In genomic region chr6:39137235-39137634, GRCh38 we compare ENCODE assay signal across 8 cellular contexts. TPM values are rescaled to one million over a fixed set of nuclear protein-coding genes. Genes with fewer than 3 reads are reported as not detected.
DNase-seq lines count a peak whose midpoint lies in the region; ATAC-seq, FAIRE-seq and TF ChIP-seq lines count a peak whose summit lies in the region.

No MANE protein-coding gene starts in this region.

- FAIRE-seq in frontal cortex (lab: Jason Lieb, UNC) = no peak

- no peaks in the 10 kb centered on the region for H3K27me3 ChIP-seq in RWPE2 (ENCODE audit: insufficient read depth, poor library complexity, severe bottlenecking)

- intact Hi-C loops in head of caudate nucleus (cut with DNase I) = no loop called here

- H3K27ac ChIP-seq in RWPE2 (ENCODE audit: poor library complexity, severe bottlenecking) = no peak overlapping the region

- no peak for TF ChIP-seq CTCF in RWPE2 (IDR thresholded peaks at IDR 0.05; ENCODE audit: poor library complexity, severe bottlenecking)

- H3K4me3 ChIP-seq in RWPE2 (ENCODE audit: severe bottlenecking) = no peak overlapping the region

- peaks cover 3% of the 10 kb centered on the region for H3K9me3 ChIP-seq in RWPE2 (ENCODE audit: severe bottlenecking)

- ATAC-seq in RWPE2 (ENCODE audit: low read depth) (peak; percentile 45; the same call in 1 of the 3 replicates), esophagus mucosa (peak; percentile 55)

- H3K36me3 ChIP-seq in RWPE2 (ENCODE audit: low read depth) = no peaks in the 10 kb centered on the region

- DNase-seq in SIG-M5 treated with dmso at 0.1 percent for 504 hours (lab: John Stamatoyannopoulos, UW; ENCODE audit: unreplicated experiment) (peak; percentile 4), SIG-M5 (lab: John Stamatoyannopoulos, UW) (no peak), RWPE2 (ENCODE audit: low spot score) (no peak), NCI-H1105 (lab: John Stamatoyannopoulos, UW) (no peak), head of caudate nucleus (no peak), frontal cortex (ENCODE audit: low spot score in 2 of 2) (no peak)
- DNase-seq in stimulated activated CD4-positive, alpha-beta T cell treated with anti-CD3 and anti-CD28 coated beads, Interleukin-1b, Interleukin-23, amount 100 ng/mL, for 48 hours = peak; percentile 8

- H3K4me1 ChIP-seq in RWPE2 (ENCODE audit: insufficient read depth, poor library complexity, severe bottlenecking) = no peaks in the 10 kb centered on the region

RNA-seq across cellular contexts. Expression of gene SAYSD1, which starts 22.2 kb away (rescaled TPM):
- total RNA-seq in esophagus mucosa (8.9 TPM), frontal cortex (22.0 TPM)

Comparison
In these comparisons a context has a peak if more than half of its experiments do, and no peak if none do; other contexts are left out.
1. DNase-seq: peak in SIG-M5 treated with dmso at 0.1 percent for 504 hours (single experiment) and stimulated activated CD4-positive, alpha-beta T cell treated with anti-CD3 and anti-CD28 coated beads, Interleukin-1b, Interleukin-23, amount 100 ng/mL, for 48 hours (single experiment); none in SIG-M5 (single experiment), RWPE2 (single experiment), NCI-H1105 (single experiment), head of caudate nucleus (0 of 42) and frontal cortex (0 of 2).